Comparison of ENCODE assay signal across 11 cellular contexts in the genomic region with DNA sequence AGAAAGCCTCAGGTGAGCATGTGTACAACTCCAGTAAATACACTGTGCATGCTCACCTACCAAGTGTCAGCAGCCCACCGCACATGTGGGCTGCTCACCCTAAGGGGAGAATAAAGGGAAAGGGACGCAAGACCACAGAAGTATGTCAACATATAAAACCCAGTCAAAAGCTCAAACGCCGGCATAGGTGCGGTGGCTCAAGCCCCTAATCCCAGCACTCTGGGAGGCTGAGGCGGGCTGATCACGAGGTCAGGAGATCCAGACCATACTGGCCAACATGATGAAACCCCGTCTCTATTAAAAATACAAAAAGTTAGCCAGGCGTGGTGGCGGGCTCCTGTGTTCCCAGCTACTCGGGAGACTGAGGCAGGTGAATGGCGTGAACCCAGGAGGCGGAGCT.
"Had no signal": no experiment of that assay in that cellular context is flagged by ENCODE, and none has a peak within 500 bp of the region (broad histone marks: within the 10 kb centered on the region; RNA-seq: fewer than 3 reads in every experiment).

No MANE protein-coding gene starts in this region.

- H3K4me3 Mint-ChIP-seq: GM23338, H9, HFFc6 had no signal

- H3K9ac ChIP-seq: GM23248 had no signal

- DNase-seq: GM23248, GOT3, H7, H9, HCEC 1CT, HFFc6 had no signal

- H3K9me3 ChIP-seq: HAP-1 had no signal

- H3K4me1 Mint-ChIP-seq: GM23338, H9 had no signal

- ATAC-seq: GM23338, HCT116 had no signal

- H3K9me3 Mint-ChIP-seq: GM23338, H9 had no signal

- FAIRE-seq: H1, H54 had no signal

- H3K4me3 ChIP-seq: GM23248, GM23338, HAP-1 had no signal

- H3K27ac Mint-ChIP-seq: GM23338, H9, HFFc6 had no signal

- H3K27ac ChIP-seq: GM23248 had no signal

- H3K4me1 ChIP-seq: HAP-1 had no signal

- H3K36me3 ChIP-seq: HAP-1 had no signal
